7 cellular contexts compared by ENCODE assay signal in the genomic region with DNA sequence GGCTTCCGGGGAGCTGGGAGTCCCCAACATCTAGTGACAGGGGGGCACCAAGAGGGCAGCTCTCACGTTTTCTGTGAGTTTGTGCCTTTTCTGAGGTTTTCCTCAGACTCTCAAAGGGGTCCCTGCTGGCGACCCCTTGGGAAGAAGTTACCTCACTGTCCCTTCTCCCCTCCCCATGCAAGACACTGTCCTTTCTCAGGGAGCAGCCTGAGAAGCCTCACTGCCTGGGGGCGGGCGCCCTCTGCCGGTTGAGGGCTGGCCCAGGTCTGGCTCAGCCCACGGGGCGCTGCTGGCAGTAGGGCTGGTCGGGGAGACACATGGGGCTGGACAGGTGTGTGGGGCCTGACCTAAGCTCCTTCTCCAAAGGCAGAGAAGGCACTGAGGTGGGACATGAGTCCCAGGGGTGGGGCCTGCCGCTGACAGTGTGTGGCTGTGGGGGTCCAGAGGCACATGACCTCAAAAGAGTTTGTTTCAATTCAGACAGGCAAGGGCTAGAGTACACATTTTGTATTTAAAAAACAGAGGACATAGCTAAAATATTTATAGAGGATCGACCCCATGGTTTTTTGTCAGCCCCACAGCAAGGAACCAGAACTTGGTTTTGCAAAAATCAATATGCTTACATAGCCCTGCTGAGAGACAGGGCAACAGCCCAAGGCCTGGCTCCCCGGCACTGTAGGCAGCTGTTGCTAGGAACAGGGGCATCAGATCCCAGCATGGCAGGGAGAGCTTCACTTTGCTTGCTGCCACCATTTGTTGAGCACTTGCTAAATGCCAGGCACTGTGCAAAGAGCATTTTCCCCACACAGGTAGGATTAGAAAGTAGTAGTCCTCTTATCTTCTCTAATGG. TPM values are rescaled to one million over a fixed set of nuclear protein-coding genes. Genes with fewer than 3 reads are reported as not detected.
A peak's percentile ranks its signal among the peaks of the same experiment; 100 is the strongest.
DNase-seq lines count a peak whose midpoint lies in the region; ATAC-seq and TF ChIP-seq lines count a peak whose summit lies in the region.

No MANE protein-coding gene starts in this region.

- no peak overlapping the region for H3K27ac ChIP-seq in Peyer's patch
- no peak overlapping the region for H3K27ac ChIP-seq in testis

- DNase-seq in HT1080 (ENCODE audit: low read depth) = peak; percentile 35
- DNase-seq in Peyer's patch = peak; percentile 74 to 90 (median 88)
- DNase-seq in activated T-helper 1 cell treated with Interleukin-2 at 50 U/mL for 16 hours (ENCODE audit: low read depth) = peak; percentile 68
- peak; percentile 57 for DNase-seq in fibroblast of the aortic adventitia (ENCODE audit: low read depth)
- peak in 49 of 56 donors; percentile 26 to 92 (median 65) for DNase-seq in nucleus accumbens (lab: John Stamatoyannopoulos, UW)
- DNase-seq in testis = peak; percentile 77

- 37 to 45% methylated on average over 9 to 12 of the region's 12 CpGs for WGBS in testis, 2 donors

- H3K9me3 ChIP-seq in Peyer's patch = no peaks in the 10 kb centered on the region
- no peaks in the 10 kb centered on the region for H3K9me3 ChIP-seq in testis

- peak; percentile 81 for ATAC-seq in GM18505 (IDR thresholded peaks at IDR 0.05; ENCODE audit: unreplicated experiment)

- H3K4me3 ChIP-seq in Peyer's patch (no peak overlapping the region), fibroblast of the aortic adventitia (ENCODE audit: low read depth, low read length) (no peak overlapping the region), testis (no peak overlapping the region)

- intact Hi-C loops in testis (cut with DNase I; ENCODE audit: low total_unique reads) = loop anchor here (5.0 to 10.0 kb wide), 2 partner anchors 249 to 402 kb away; a partner anchor contains a TSS

- no peak for TF ChIP-seq POLR2A in GM18505 (IDR thresholded peaks at IDR 0.05; ENCODE audit: borderline replicate concordance, extremely low read depth, insufficient read depth, insufficient read length)
- no peak for TF ChIP-seq POLR2A in Peyer's patch (IDR thresholded peaks at IDR 0.05)
- TF ChIP-seq POLR2A in testis (IDR thresholded peaks at IDR 0.05) = no peak

- H3K27me3 ChIP-seq in Peyer's patch (no peaks in the 10 kb centered on the region), testis (no peaks in the 10 kb centered on the region)

- H3K36me3 ChIP-seq in Peyer's patch (no peaks in the 10 kb centered on the region), testis (ENCODE audit: low read depth, missing control alignments) (no peaks in the 10 kb centered on the region)

- TF ChIP-seq CTCF in Peyer's patch (IDR thresholded peaks at IDR 0.05) (peak; percentile 83 to 98 (median 92)), fibroblast of the aortic adventitia (IDR thresholded peaks at IDR 0.05; ENCODE audit: insufficient read depth, low read length) (peak; percentile 99), testis (IDR thresholded peaks at IDR 0.05) (peak; percentile 76 to 90 (median 88))

- H3K4me1 ChIP-seq in Peyer's patch = no peaks in the 10 kb centered on the region
- no peaks in the 10 kb centered on the region for H3K4me1 ChIP-seq in testis

RNA-seq across cellular contexts. Expression of a gene that starts 18.5 kb away (rescaled TPM):
- total RNA-seq in HT1080 (2014; rRNA removed; shearing (Covaris generic)) = 0.85 TPM in 1 of 2 replicates, not detected in the other
- not detected in 2 replicates for polyA plus RNA-seq in HT1080 (2015; cell fraction: cytosol; rRNA removed)
- 0.97 TPM in 1 of 2 replicates, not detected in the other for polyA plus RNA-seq in HT1080 (2015; cell fraction: nucleus; rRNA removed)
- total RNA-seq in Peyer's patch = 10 to 100 TPM in 1 of 4 donors, 1 to 10 TPM in 3; 1.7 to 23.1 (median 3.2) TPM
- 0.54 TPM in 1 of 2 replicates, not detected in the other for total RNA-seq in fibroblast of the aortic adventitia (ENCODE audit: low replicate concordance)
- total RNA-seq in testis = 1 to 10 TPM; 3.2 to 5.6 TPM
- 4.2 TPM for polyA plus RNA-seq in testis (ENCODE audit: insufficient read depth, low read depth, low replicate concordance)

RNA-seq across cellular contexts. Expression of a gene that starts 50.3 kb away (rescaled TPM):
- total RNA-seq in HT1080 (2014; rRNA removed; shearing (Covaris generic)) = not detected in 2 replicates
- polyA plus RNA-seq in HT1080 (2015; cell fraction: cytosol; rRNA removed) = not detected in 2 replicates
- polyA plus RNA-seq in HT1080 (2015; cell fraction: nucleus; rRNA removed) = not detected in 2 replicates
- 1 to 10 TPM in 3 of 4 donors, not detected in 1; 3.9 to 6.8 (median 6.3) TPM for total RNA-seq in Peyer's patch
- total RNA-seq in fibroblast of the aortic adventitia (ENCODE audit: low replicate concordance) = 0.33 TPM in 1 of 2 replicates, not detected in the other
- under 1 TPM; 0.16 to 0.50 TPM for total RNA-seq in testis
- polyA plus RNA-seq in testis (ENCODE audit: insufficient read depth, low read depth, low replicate concordance) = 1.1 TPM

Comparison
In these comparisons a context has a peak if more than half of its experiments do, and no peak if none do; other contexts are left out.
1. DNase-seq: peak in every context shown above with its lines; median percentile 88 in Peyer's patch; 77 in testis; 68 in activated T-helper 1 cell treated with Interleukin-2 at 50 U/mL for 16 hours; 65 in nucleus accumbens; 57 in fibroblast of the aortic adventitia; 35 in HT1080.